ENCODE assay signal across 8 cellular contexts in the genomic region with DNA sequence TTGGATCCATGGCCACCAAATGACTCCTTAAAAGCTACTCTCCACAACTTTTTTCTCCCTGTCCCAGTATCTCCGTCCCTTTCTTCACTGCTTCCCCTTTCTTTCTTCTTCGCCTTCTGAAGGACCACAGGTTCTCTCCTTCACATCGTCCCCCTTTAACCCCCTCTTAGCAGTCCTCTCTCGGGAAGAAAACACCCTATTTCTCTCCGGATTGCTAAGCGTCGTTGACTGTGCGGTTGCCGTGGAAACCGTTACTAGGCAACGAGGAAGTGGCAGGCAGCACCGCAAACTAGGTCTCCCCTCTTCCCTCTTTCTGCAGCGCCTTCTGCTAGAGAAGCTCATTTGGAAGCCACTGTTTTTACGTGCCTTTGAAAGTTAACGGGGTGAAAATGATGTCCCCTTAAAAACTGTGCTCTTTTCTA. TPM values are rescaled to one million over a fixed set of nuclear protein-coding genes. Genes with fewer than 3 reads are reported as not detected.
DNase-seq lines count a peak whose midpoint lies in the region; ATAC-seq and TF ChIP-seq lines count a peak whose summit lies in the region.

A gene with protein sequence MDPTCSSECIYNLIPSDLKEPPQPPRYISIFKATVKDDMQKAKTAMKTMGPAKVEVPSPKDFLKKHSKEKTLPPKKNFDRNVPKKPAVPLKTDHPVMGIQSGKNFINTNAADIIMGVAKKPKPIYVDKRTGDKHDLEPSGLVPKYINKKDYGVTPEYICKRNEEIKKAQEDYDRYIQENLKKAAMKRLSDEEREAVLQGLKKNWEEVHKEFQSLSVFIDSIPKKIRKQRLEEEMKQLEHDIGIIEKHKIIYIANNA (minus strand): TSS at position 232 of the 422 bp plus-strand sequence. CDS start 222 bp downstream, at position 10.

- H3K36me3 Mint-ChIP-seq in activated CD4-positive, alpha-beta memory T cell treated with anti-CD3 and anti-CD28 coated beads for 36 hours, result no peaks in the 10 kb centered on the region

- H3K27me3 Mint-ChIP-seq in activated CD4-positive, alpha-beta memory T cell treated with anti-CD3 and anti-CD28 coated beads for 36 hours, result no peaks in the 10 kb centered on the region

- ATAC-seq in GM19463 (IDR thresholded peaks at IDR 0.05; ENCODE audit: unreplicated experiment), result peak; percentile 47
- peak; percentile 61 for ATAC-seq in HG03575 (IDR thresholded peaks at IDR 0.05; ENCODE audit: extremely low read depth, insufficient number of reproducible peaks, low FRiP score, unreplicated experiment)
- ATAC-seq in right lobe of liver, result peak; percentile 50 to 57 (median 53)

- no peak for TF ChIP-seq CTCF in C4-2B (conservative IDR thresholded peaks at IDR 0.05)
- no peak for TF ChIP-seq CTCF in right lobe of liver (IDR thresholded peaks at IDR 0.05)

- peaks cover 12 to 14% of the 10 kb centered on the region in 2 donors for H3K4me1 ChIP-seq in duodenal mucosa (ENCODE audit: control insufficient read depth in 1 of 2, insufficient read depth in 2 of 2, low read length in 2 of 2)
- peaks cover 0 to 14% (median 0%) of the 10 kb centered on the region in 4 donors for H3K4me1 ChIP-seq in right lobe of liver

- peaks cover 19% of the 10 kb centered on the region for H3K4me1 Mint-ChIP-seq in activated CD4-positive, alpha-beta memory T cell treated with anti-CD3 and anti-CD28 coated beads for 36 hours (ENCODE audit: low read depth)

- H3K36me3 ChIP-seq in duodenal mucosa (ENCODE audit: control insufficient read depth in 1 of 2, insufficient read depth in 2 of 2, low read length in 2 of 2) (no peaks in the 10 kb centered on the region), right lobe of liver (no peaks in the 10 kb centered on the region)

- no peak for TF ChIP-seq POLR2A in right lobe of liver (IDR thresholded peaks at IDR 0.05)

- peak within 1 kb of the TSS; percentile 97 for H3K27ac Mint-ChIP-seq in activated CD4-positive, alpha-beta memory T cell treated with anti-CD3 and anti-CD28 coated beads for 36 hours

- DNase-seq in NCI-H774 (lab: John Stamatoyannopoulos, UW) (peak; percentile 90), right lobe of liver (peak; percentile 91 to 94 (median 93))
- DNase-seq in activated CD4-positive, alpha-beta memory T cell treated with anti-CD3 and anti-CD28 coated beads for 36 hours, result peak; percentile 93
- peak; percentile 92 for DNase-seq in stimulated activated CD4-positive, alpha-beta T cell treated with anti-CD3 and anti-CD28 coated beads, Interleukin-4, amount 100 ng/mL, for 1 hour

- H3K9me3 ChIP-seq in duodenal mucosa (ENCODE audit: control insufficient read depth in 1 of 2, low read length in 2 of 2) (no peaks in the 10 kb centered on the region), right lobe of liver (no peaks in the 10 kb centered on the region)

- H3K27ac ChIP-seq in C4-2B (peak within 1 kb of the TSS; percentile 87), duodenal mucosa (ENCODE audit: low read depth, low read length) (peak within 1 kb of the TSS; percentile 89), right lobe of liver (peak within 1 kb of the TSS; percentile 90 to 97 (median 92))

- CTCF ChIA-PET in activated CD4-positive, alpha-beta memory T cell treated with anti-CD3 and anti-CD28 coated beads for 36 hours (lab: Charles Lee), result interaction anchor here (0.6 to 1.1 kb wide), 2 partner anchors 398 to 1921 kb away, joined by 3 to 5 read pairs; no protein-coding TSS in a partner anchor

- H3K4me3 Mint-ChIP-seq in activated CD4-positive, alpha-beta memory T cell treated with anti-CD3 and anti-CD28 coated beads for 36 hours, result peak within 1 kb of the TSS; percentile 94

- H3K9me3 Mint-ChIP-seq in activated CD4-positive, alpha-beta memory T cell treated with anti-CD3 and anti-CD28 coated beads for 36 hours, result no peaks in the 10 kb centered on the region

- H3K4me3 ChIP-seq in duodenal mucosa (ENCODE audit: low read depth in 1 of 2, low read length in 2 of 2), result peak within 1 kb of the TSS; percentile 89 to 91
- peak within 1 kb of the TSS; percentile 55 to 78 (median 75) for H3K4me3 ChIP-seq in right lobe of liver

- 0% methylated on average over 15 of the region's 15 CpGs for WGBS in right lobe of liver (ENCODE audit: insufficient coverage, low coverage, low lambda C conversion rate, missing lambda C conversion rate)

- POLR2A ChIA-PET in activated CD4-positive, alpha-beta memory T cell treated with anti-CD3 and anti-CD28 coated beads for 36 hours (lab: Charles Lee), result interaction anchor here (1.1 to 1.4 kb wide), 2 partner anchors 95 to 292 kb away, joined by 3 to 10 read pairs; partner anchors contain the start of gene ARHGAP21

- H3K9ac ChIP-seq in duodenal mucosa (ENCODE audit: low read depth in 1 of 2, low read length in 2 of 2), result peak within 1 kb of the TSS; percentile 67 to 73

- intact Hi-C loops in activated CD4-positive, alpha-beta memory T cell treated with anti-CD3 and anti-CD28 coated beads for 36 hours (cut with micrococcal nuclease), result loop anchor here (1.0 to 5.0 kb wide), 11 partner anchors 46 to 1845 kb away; partner anchors contain the start of genes ABI1, OTUD1 and PRTFDC1
- intact Hi-C loops in right lobe of liver (cut with DNase I), result no loop called here

- H3K27me3 ChIP-seq in duodenal mucosa (ENCODE audit: control insufficient read depth in 1 of 2, insufficient read depth in 2 of 2, low read length in 2 of 2) (no peaks in the 10 kb centered on the region), right lobe of liver (no peaks in the 10 kb centered on the region)

RNA-seq across cellular contexts. Expression of the gene that starts here (rescaled TPM):
- total RNA-seq in activated CD4-positive, alpha-beta memory T cell treated with anti-CD3 and anti-CD28 coated beads for 36 hours, result not detected
- total RNA-seq in right lobe of liver, result under 1 TPM; 0.15 to 1.00 (median 0.27) TPM

Comparison
In these comparisons a context has a peak if more than half of its experiments do, and no peak if none do; other contexts are left out.
1. Peak in every context shown above with its lines: DNase-seq, ATAC-seq, H3K4me3 ChIP-seq and H3K27ac ChIP-seq.
2. Peak in DNase-seq in activated CD4-positive, alpha-beta memory T cell treated with anti-CD3 and anti-CD28 coated beads for 36 hours; RNA of the gene not detected or under 1 TPM.
3. Peak in DNase-seq, ATAC-seq, H3K4me3 ChIP-seq and H3K27ac ChIP-seq in right lobe of liver; RNA of the gene not detected or under 1 TPM.